Comparison of ENCODE assay signal across 8 cellular contexts in genomic region chr11:31340903-31341572, GRCh38. TPM values are rescaled to one million over a fixed set of nuclear protein-coding genes. Genes with fewer than 3 reads are reported as not detected.
A peak's percentile ranks its signal among the peaks of the same experiment; 100 is the strongest.
DNase-seq lines count a peak whose midpoint lies in the region; ATAC-seq, FAIRE-seq and TF ChIP-seq lines count a peak whose summit lies in the region.

No MANE protein-coding gene starts in this region.

- H3K27me3 ChIP-seq in Caco-2 (replicated peaks; ENCODE audit: control insufficient read depth, insufficient read depth, low read length) (no peaks in the 10 kb centered on the region; the same call in 1 of the 2 replicates), PC-3 (ENCODE audit: low read length) (peaks cover 19% of the 10 kb centered on the region; the same call in 1 of the 2 replicates)

- H3K36me3 Mint-ChIP-seq in Caco-2 (ENCODE audit: insufficient read depth, unreplicated experiment), result no peaks in the 10 kb centered on the region

- POLR2A ChIA-PET in Caco-2 (lab: Charles Lee), result no interaction called here
- POLR2A ChIA-PET in PC-3 (lab: Charles Lee; ENCODE audit: unreplicated experiment), result no interaction called here

- H3K36me3 ChIP-seq in Caco-2 (ENCODE audit: control insufficient read depth, insufficient read depth, low read length), result no peaks in the 10 kb centered on the region
- H3K36me3 ChIP-seq in PC-3 (ENCODE audit: low read depth, low read length), result no peaks in the 10 kb centered on the region

- H3K9ac ChIP-seq in PC-3 (ENCODE audit: low read length), result no peak overlapping the region

- no peaks in the 10 kb centered on the region for H3F3A ChIP-seq in PC-3 (ENCODE audit: low read length, unreplicated experiment)

- H3K9me3 ChIP-seq in Caco-2 (no peaks in the 10 kb centered on the region), PC-3 (ENCODE audit: low read length) (no peaks in the 10 kb centered on the region)

- no peak overlapping the region for H3K4me3 Mint-ChIP-seq in Caco-2 (ENCODE audit: unreplicated experiment)

- intact Hi-C loops in Caco-2 (cut with micrococcal nuclease; ENCODE audit: unreplicated experiment), result loop anchor here (1.0 to 2.0 kb wide), 2 partner anchors 46 to 100 kb away; no protein-coding TSS in a partner anchor
- intact Hi-C loops in PC-3 (cut with micrococcal nuclease), result no loop called here

- H3K27me3 Mint-ChIP-seq in Caco-2 (ENCODE audit: insufficient read depth, unreplicated experiment), result peaks cover 6% of the 10 kb centered on the region

- no peak overlapping the region for H3K4me2 ChIP-seq in PC-3 (ENCODE audit: low read length)

- H3K27ac ChIP-seq in PC-3 (ENCODE audit: low read length), result no peak overlapping the region

- FAIRE-seq in H54 (lab: Jason Lieb, UNC), result peak; percentile 30

- H3K4me3 ChIP-seq in Caco-2 (ENCODE audit: low read depth, low read length) (no peak overlapping the region), PC-3 (ENCODE audit: low read length) (no peak overlapping the region)

- TF ChIP-seq POLR2A in H54 (IDR thresholded peaks at IDR 0.05; ENCODE audit: low read depth, low read length), result no peak

- DNase-seq in Caco-2 (peak in 1 of 2 experiments; percentile 52), H54 (ENCODE audit: insufficient read length, low spot score) (peak; percentile 4), PC-3 (peak; percentile 50), fibroblast of gingiva (ENCODE audit: low read depth) (peak; percentile 13), NCI-H1048 (lab: John Stamatoyannopoulos, UW) (no peak)
- no peak for DNase-seq in activated CD8-positive, alpha-beta memory T cell treated with anti-CD3 and anti-CD28 coated beads, Interleukin-2, amount 50 U/mL, for 4 hours

- ATAC-seq in PC-3 (no peak; the same call in 1 of the 2 replicates), GM21717 (IDR thresholded peaks at IDR 0.05; ENCODE audit: unreplicated experiment) (no peak), HG03280 (IDR thresholded peaks at IDR 0.05; ENCODE audit: unreplicated experiment) (no peak)

- no peak overlapping the region for H2AFZ ChIP-seq in PC-3 (ENCODE audit: low read length)

- no peaks in the 10 kb centered on the region for H3K4me1 ChIP-seq in Caco-2
- H3K4me1 ChIP-seq in PC-3 (ENCODE audit: insufficient read depth, low read length), result no peaks in the 10 kb centered on the region

- no TSS peak for BruUV-seq in Caco-2 (replicated peaks; lab: Mats Ljungman, UMichigan)
- BruUV-seq in PC-3 (replicated peaks; lab: Mats Ljungman, UMichigan), result no TSS peak

- peak; percentile 45 to 57 for TF ChIP-seq CTCF in Caco-2 (IDR thresholded peaks at IDR 0.05; ENCODE audit: insufficient read depth in 1 of 2, low read depth in 1 of 2, low read length in 1 of 2, severe bottlenecking in 1 of 2, unreplicated experiment in 1 of 2)
- peak; percentile 70 for TF ChIP-seq CTCF in PC-3 (conservative IDR thresholded peaks at IDR 0.05; ENCODE audit: low read depth, low read length)

- CTCF ChIA-PET in Caco-2 (lab: Charles Lee) (interaction anchor here (0.5 to 1.5 kb wide), 3 partner anchors 19 to 56 kb away, joined by 3 to 4 read pairs (median 3); no protein-coding TSS in a partner anchor), PC-3 (lab: Charles Lee) (interaction anchor here (0.6 kb wide), 2 partner anchors 37 to 633 kb away, joined by 5 to 8 read pairs; no protein-coding TSS in a partner anchor)

- H3K79me2 ChIP-seq in PC-3 (ENCODE audit: low read length), result no peaks in the 10 kb centered on the region

- peaks cover 2% of the 10 kb centered on the region for H3K9me3 Mint-ChIP-seq in Caco-2 (ENCODE audit: unreplicated experiment)

- no peaks in the 10 kb centered on the region for H4K20me1 ChIP-seq in PC-3 (ENCODE audit: low read length)

- no peak overlapping the region for H3K27ac Mint-ChIP-seq in Caco-2 (ENCODE audit: unreplicated experiment)

- H3K4me1 Mint-ChIP-seq in Caco-2 (ENCODE audit: low read depth, unreplicated experiment), result no peaks in the 10 kb centered on the region

- H3K9me2 ChIP-seq in PC-3 (replicated peaks; ENCODE audit: low read length), result no peaks in the 10 kb centered on the region

RNA-seq across cellular contexts. Expression of gene DCDC1, which starts 28.5 kb away (rescaled TPM):
- total RNA-seq in Caco-2 (2022), result 0.19 TPM in 1 of 2 replicates, not detected in the other
- 0.75 TPM in 1 of 2 replicates, not detected in the other for total RNA-seq in PC-3 (2014; rRNA removed)

RNA-seq across cellular contexts. Expression of gene DNAJC24, which starts 28.6 kb away (rescaled TPM):
- total RNA-seq in Caco-2 (2022) (13.4 and 14.8 TPM in 2 replicates), PC-3 (2014; rRNA removed) (5.6 and 9.3 TPM in 2 replicates)

Comparison
In these comparisons a context has a peak if more than half of its experiments do, and no peak if none do; other contexts are left out.
1. DNase-seq: peak in H54 (single experiment), PC-3 (single experiment) and fibroblast of gingiva (single experiment); none in activated CD8-positive, alpha-beta memory T cell treated with anti-CD3 and anti-CD28 coated beads, Interleukin-2, amount 50 U/mL, for 4 hours (single experiment) and NCI-H1048 (single experiment).